ENCODE assay signal across 7 cellular contexts in genomic region chr20:43590036-43590391, GRCh38. TPM values are rescaled to one million over a fixed set of nuclear protein-coding genes. Genes with fewer than 3 reads are reported as not detected.
A peak's percentile ranks its signal among the peaks of the same experiment; 100 is the strongest.
DNase-seq lines count a peak whose midpoint lies in the region; ATAC-seq, FAIRE-seq and TF ChIP-seq lines count a peak whose summit lies in the region.

No MANE protein-coding gene starts in this region.

- in situ Hi-C loops in astrocyte of the spinal cord (cut with HindIII; ENCODE audit: low sequenced_read_pairs), result no loop called here

- H3K9me3 ChIP-seq in kidney (ENCODE audit: control insufficient read depth in 1 of 2, low read length in 2 of 2), result no peaks in the 10 kb centered on the region

- ATAC-seq in stimulated activated naive CD8-positive, alpha-beta T cell treated with anti-CD3 and anti-CD28 coated beads, Interleukin-15, Interleukin-2, amounts not matched to agents 100 U/mL and 50 U/mL, for 24 hours, result no peak
- no peak for ATAC-seq in activated CD4-positive, CD25-positive, alpha-beta regulatory T cell treated with anti-CD3 and anti-CD28 coated beads, Interleukin-2, amount 50 U/mL, for 24 hours

- peak overlapping the region in 1 of 2 donors; percentile 52 for H3K27ac ChIP-seq in kidney (ENCODE audit: low read depth in 2 of 2, low read length in 2 of 2)

- peak overlapping the region; percentile 91 for H3K4me3 ChIP-seq in astrocyte of the spinal cord (ENCODE audit: low read depth, low read length)
- H3K4me3 ChIP-seq in kidney (ENCODE audit: low read length in 2 of 2), result peak overlapping the region; percentile 85 to 91

- peak overlapping the region; percentile 36 to 43 for H3K9ac ChIP-seq in kidney (ENCODE audit: low read length in 2 of 2)

- DNase-seq in GM10266 (ENCODE audit: extremely low spot score) (peak; percentile 33), NCI-H146 (lab: John Stamatoyannopoulos, UW) (peak; percentile 75), astrocyte of the spinal cord (ENCODE audit: low read depth, low spot score) (no peak), kidney (no peak), NCI-H226 (no peak)
- DNase-seq in stimulated activated naive CD8-positive, alpha-beta T cell treated with anti-CD3 and anti-CD28 coated beads, Interleukin-15, Interleukin-2, amounts not matched to agents 100 U/mL and 50 U/mL, for 24 hours, result peak; percentile 10

- H3K4me1 ChIP-seq in kidney (ENCODE audit: control insufficient read depth in 1 of 2, insufficient read depth in 1 of 2, low read depth in 1 of 2, low read length in 2 of 2), result peaks cover 0 to 11% of the 10 kb centered on the region in 2 donors

- TF ChIP-seq CTCF in GM10266 (IDR thresholded peaks at IDR 0.05; ENCODE audit: control insufficient read depth, insufficient read depth, low read depth, missing control alignments) (no peak), astrocyte of the spinal cord (IDR thresholded peaks at IDR 0.05; ENCODE audit: low read depth, low read length) (no peak), kidney (IDR thresholded peaks at IDR 0.05; ENCODE audit: borderline replicate concordance, extremely low read depth, insufficient read depth) (no peak)

- FAIRE-seq in kidney (lab: Jason Lieb, UNC), result no peak

- peaks cover 0 to 7% of the 10 kb centered on the region in 2 donors for H3K36me3 ChIP-seq in kidney (ENCODE audit: control insufficient read depth in 1 of 2, insufficient read depth in 2 of 2, low read length in 2 of 2)

- intact Hi-C loops in kidney (cut with DNase I), result no loop called here

RNA-seq across cellular contexts. Expression of gene IFT52, which starts 0.7 kb away (rescaled TPM):
- total RNA-seq in kidney, result 35.2 TPM
- 27.0 TPM for polyA plus RNA-seq in kidney (ENCODE audit: insufficient read depth, low read depth, low replicate concordance)

RNA-seq across cellular contexts. Expression of gene SGK2, which starts 31.2 kb away (rescaled TPM):
- 42.9 TPM for total RNA-seq in kidney
- polyA plus RNA-seq in kidney (ENCODE audit: insufficient read depth, low read depth, low replicate concordance), result 95.1 TPM

Comparison
In these comparisons a context has a peak if more than half of its experiments do, and no peak if none do; other contexts are left out.
1. DNase-seq: peak in GM10266 (single experiment), NCI-H146 (single experiment) and stimulated activated naive CD8-positive, alpha-beta T cell treated with anti-CD3 and anti-CD28 coated beads, Interleukin-15, Interleukin-2, amounts not matched to agents 100 U/mL and 50 U/mL, for 24 hours (single experiment); none in astrocyte of the spinal cord (single experiment), kidney (single experiment) and NCI-H226 (single experiment).